Comparison of ENCODE assay signal across 8 cellular contexts in genomic region chr17:56960596-56961538, GRCh38. TPM values are rescaled to one million over a fixed set of nuclear protein-coding genes. Genes with fewer than 3 reads are reported as not detected.
DNase-seq lines count a peak whose midpoint lies in the region; TF ChIP-seq lines count a peak whose summit lies in the region.

TSS of gene COIL (minus strand) at chr17:56961050. CDS start at chr17:56961019, 31 bp downstream.

- TF ChIP-seq CTCF in LNCaP clone FGC (IDR thresholded peaks at IDR 0.05; ENCODE audit: control insufficient read depth, extremely low read depth, insufficient read depth) (peak; percentile 92), RWPE1 (conservative IDR thresholded peaks at IDR 0.05; ENCODE audit: low read depth) (peak; percentile 99), fibroblast of pulmonary artery (IDR thresholded peaks at IDR 0.05; ENCODE audit: low read length, missing control alignments) (peak; percentile 96), neural cell (IDR thresholded peaks at IDR 0.05; ENCODE audit: poor library complexity, severe bottlenecking) (peak; percentile 99), stomach (IDR thresholded peaks at IDR 0.05) (peak in 6 of 7 experiments; percentile 73 to 100 (median 100))

- no peaks in the 10 kb centered on the region for H3F3A ChIP-seq in neural cell (ENCODE audit: insufficient read depth, low read length, poor library complexity, severe bottlenecking)

- H3K4me2 ChIP-seq in neural cell (ENCODE audit: low read length): no peak within 1 kb of the TSS

- no peaks in the 10 kb centered on the region for H3K9me3 Mint-ChIP-seq in activated T-helper 2 cell treated with anti-CD3 and anti-CD28 coated beads, Interferon-gamma antibody, Interleukin-2, Interleukin-4, amounts not matched to agents 10 μg/mL and 5 μg/mL and 100 μg/mL, durations not matched to agents 14 hours and 24 hours and 36 hours

- no peak for TF ChIP-seq POLR2A in stomach (IDR thresholded peaks at IDR 0.05)

- POLR2A ChIA-PET in RWPE1 (lab: Yijun Ruan, JAX; ENCODE audit: low non-redundant PET): interaction anchor here (0.7 kb wide), 1 partner anchor 124 kb away, joined by 5 read pairs; no protein-coding TSS in a partner anchor

- DNase-seq in H4 (ENCODE audit: low spot score): peak; percentile 90
- DNase-seq in LNCaP clone FGC (ENCODE audit: low read depth): peak; percentile 77
- DNase-seq in RWPE1 (ENCODE audit: low spot score): peak; percentile 88
- DNase-seq in activated T-helper 2 cell treated with anti-CD3 and anti-CD28 coated beads, Interferon-gamma antibody, Interleukin-2, Interleukin-4, amounts not matched to agents 10 μg/mL and 5 μg/mL and 100 μg/mL, durations not matched to agents 14 hours and 24 hours and 36 hours (ENCODE audit: low spot score): peak; percentile 89
- DNase-seq in fibroblast of pulmonary artery (ENCODE audit: low read depth): peak; percentile 93
- peak; percentile 95 for DNase-seq in stomach

- WGBS in stomach, 5 donors: 4 to 6% (median 4%) methylated on average over 42 to 59 of the region's 59 CpGs

- H3K9me3 ChIP-seq in ES-I3 (ENCODE audit: control insufficient read depth, insufficient read depth, low read length) (no peaks in the 10 kb centered on the region), neural cell (ENCODE audit: low read length) (no peaks in the 10 kb centered on the region), stomach (no peaks in the 10 kb centered on the region)

- peak; percentile 70 for TF ChIP-seq RAD21 in neural cell (conservative IDR thresholded peaks at IDR 0.05)

- intact Hi-C loops in activated T-helper 2 cell treated with anti-CD3 and anti-CD28 coated beads, Interferon-gamma antibody, Interleukin-2, Interleukin-4, amounts not matched to agents 10 μg/mL and 5 μg/mL and 100 μg/mL, durations not matched to agents 14 hours and 24 hours and 36 hours (cut with micrococcal nuclease): loop anchor here (1.0 to 5.0 kb wide), 4 partner anchors 18 to 142 kb away; partner anchors contain the start of genes AKAP1, C17orf67, DGKE and SCPEP1
- intact Hi-C loops in stomach (cut with DNase I; ENCODE audit: low total_unique reads): no loop called here

- CTCF ChIA-PET in RWPE1 (lab: Yijun Ruan, JAX): interaction anchor here (0.5 to 1.3 kb wide), 13 partner anchors 9 to 252 kb away, joined by 3 to 4 read pairs (median 3); partner anchors contain the start of gene TRIM25

- H3K27me3 Mint-ChIP-seq in activated T-helper 2 cell treated with anti-CD3 and anti-CD28 coated beads, Interferon-gamma antibody, Interleukin-2, Interleukin-4, amounts not matched to agents 10 μg/mL and 5 μg/mL and 100 μg/mL, durations not matched to agents 14 hours and 24 hours and 36 hours (ENCODE audit: low read depth): peaks cover 2% of the 10 kb centered on the region

- H3K4me3 ChIP-seq in LNCaP clone FGC (ENCODE audit: low read depth, low read length) (peak within 1 kb of the TSS; percentile 62), fibroblast of pulmonary artery (replicated peaks; ENCODE audit: low read depth, low read length) (peak within 1 kb of the TSS; percentile 88), neural cell (ENCODE audit: low read length) (peak within 1 kb of the TSS; percentile 66), stomach (peak within 1 kb of the TSS; percentile 75 to 96 (median 86))

- H3K27ac ChIP-seq in RWPE1 (peak within 1 kb of the TSS; percentile 87), neural cell (ENCODE audit: low read length) (peak within 1 kb of the TSS; percentile 96), stomach (peak within 1 kb of the TSS; percentile 77 to 91 (median 89))

- H3K4me1 ChIP-seq in ES-I3 (ENCODE audit: insufficient read depth, low read length) (peaks cover 4% of the 10 kb centered on the region; the same call in 1 of the 2 replicates), stomach (peaks cover 12 to 33% (median 21%) of the 10 kb centered on the region in 4 donors)

- H3K27ac Mint-ChIP-seq in activated T-helper 2 cell treated with anti-CD3 and anti-CD28 coated beads, Interferon-gamma antibody, Interleukin-2, Interleukin-4, amounts not matched to agents 10 μg/mL and 5 μg/mL and 100 μg/mL, durations not matched to agents 14 hours and 24 hours and 36 hours: peak within 1 kb of the TSS; percentile 80

- peaks cover 16% of the 10 kb centered on the region for H3K4me1 Mint-ChIP-seq in activated T-helper 2 cell treated with anti-CD3 and anti-CD28 coated beads, Interferon-gamma antibody, Interleukin-2, Interleukin-4, amounts not matched to agents 10 μg/mL and 5 μg/mL and 100 μg/mL, durations not matched to agents 14 hours and 24 hours and 36 hours (ENCODE audit: low read depth)

- no peak within 1 kb of the TSS for H2AFZ ChIP-seq in neural cell (ENCODE audit: low read depth, low read length)

- peaks cover 12% of the 10 kb centered on the region for H3K79me2 ChIP-seq in neural cell (replicated peaks; ENCODE audit: insufficient read depth, low read length)

- H4K20me1 ChIP-seq in neural cell (ENCODE audit: insufficient read depth): no peaks in the 10 kb centered on the region

- H3K36me3 ChIP-seq in ES-I3 (ENCODE audit: insufficient read depth, low read length): no peaks in the 10 kb centered on the region
- H3K36me3 ChIP-seq in neural cell (ENCODE audit: insufficient read depth, low read length): no peaks in the 10 kb centered on the region
- H3K36me3 ChIP-seq in stomach: no peaks in the 10 kb centered on the region

- no peaks in the 10 kb centered on the region for H3K9me2 ChIP-seq in neural cell (ENCODE audit: insufficient read depth, low read length)

- peak within 1 kb of the TSS; percentile 81 for H3K4me3 Mint-ChIP-seq in activated T-helper 2 cell treated with anti-CD3 and anti-CD28 coated beads, Interferon-gamma antibody, Interleukin-2, Interleukin-4, amounts not matched to agents 10 μg/mL and 5 μg/mL and 100 μg/mL, durations not matched to agents 14 hours and 24 hours and 36 hours (ENCODE audit: low read depth)

- H3K36me3 Mint-ChIP-seq in activated T-helper 2 cell treated with anti-CD3 and anti-CD28 coated beads, Interferon-gamma antibody, Interleukin-2, Interleukin-4, amounts not matched to agents 10 μg/mL and 5 μg/mL and 100 μg/mL, durations not matched to agents 14 hours and 24 hours and 36 hours (ENCODE audit: low read depth): no peaks in the 10 kb centered on the region

- peak; percentile 77 for TF ChIP-seq EP300 in neural cell (conservative IDR thresholded peaks at IDR 0.05; ENCODE audit: poor library complexity, severe bottlenecking)
- TF ChIP-seq EP300 in stomach (IDR thresholded peaks at IDR 0.05): no peak

- H3K27me3 ChIP-seq in neural cell (ENCODE audit: insufficient read depth, low read depth, low read length): no peaks in the 10 kb centered on the region
- H3K27me3 ChIP-seq in stomach: no peaks in the 10 kb centered on the region

- H3K9ac ChIP-seq in ES-I3 (ENCODE audit: low read depth, low read length) (peak within 1 kb of the TSS; percentile 96), neural cell (ENCODE audit: low read length) (peak within 1 kb of the TSS; percentile 93)

TF ChIP-seq in neural cell, 6 proteins besides CTCF, POLR2A, EP300 and RAD21:
- peak; percentile 69 for TF ChIP-seq MXI1 (conservative IDR thresholded peaks at IDR 0.05; ENCODE audit: poor library complexity, severe bottlenecking)
- peak; percentile 74 for TF ChIP-seq REST (IDR thresholded peaks at IDR 0.05; ENCODE audit: borderline replicate concordance)
- TF ChIP-seq EZH2 (IDR thresholded peaks at IDR 0.05; ENCODE audit: borderline replicate concordance, insufficient read depth, low read length, poor library complexity, severe bottlenecking): no peak
- TF ChIP-seq SMC3 (conservative IDR thresholded peaks at IDR 0.05; ENCODE audit: poor library complexity): peak; percentile 82
- TF ChIP-seq TAF1 (IDR thresholded peaks at IDR 0.05; ENCODE audit: low read depth): peak; percentile 84
- peak; percentile 89 for TF ChIP-seq POLR2AphosphoS5 (IDR thresholded peaks at IDR 0.05)

RNA-seq across cellular contexts. Expression of gene COIL, which starts in this region (rescaled TPM):
- total RNA-seq in H4 (2014; rRNA removed; shearing (Covaris generic)): 20.2 and 23.0 TPM in 2 replicates
- total RNA-seq in activated T-helper 2 cell treated with anti-CD3 and anti-CD28 coated beads, Interferon-gamma antibody, Interleukin-2, Interleukin-4, amounts not matched to agents 10 μg/mL and 5 μg/mL and 100 μg/mL, durations not matched to agents 14 hours and 24 hours and 36 hours: 20.3 and 23.1 TPM in 2 replicates
- polyA plus RNA-seq in neural cell: 39.1 and 41.1 TPM in 2 replicates
- polyA minus RNA-seq in neural cell: 39.9 and 43.1 TPM in 2 replicates
- 10 to 100 TPM in 4 of 5 donors, 1 to 10 TPM in 1; 2.3 to 23.1 (median 16.5) TPM for total RNA-seq in stomach
- 10 to 100 TPM in 1 of 3 donors, 1 to 10 TPM in 2; 7.3 to 10.1 (median 7.6) TPM for polyA plus RNA-seq in stomach

Comparison
In these comparisons a context has a peak if more than half of its experiments do, and no peak if none do; other contexts are left out.
1. Peak in every context shown above with its lines: DNase-seq, H3K4me3 ChIP-seq and H3K27ac ChIP-seq.